Comparison of ENCODE assay signal across 1 cellular context in the genomic region with DNA sequence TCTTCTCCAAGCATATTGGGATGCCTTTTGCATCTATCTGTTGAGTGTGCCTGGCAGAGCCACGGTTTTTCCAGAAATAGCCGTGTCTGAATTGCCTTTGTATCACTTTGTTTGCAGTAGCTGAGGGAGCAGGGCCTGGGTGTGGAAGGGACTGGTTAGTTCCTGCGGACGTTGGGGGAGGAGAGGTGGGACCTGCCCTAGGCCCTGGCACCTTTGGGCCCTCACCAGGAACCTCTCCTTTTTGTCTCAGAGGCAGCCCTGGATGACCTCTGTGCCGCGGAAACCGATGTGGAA.
TF ChIP-seq lines count a peak whose summit lies in the region.

No MANE protein-coding gene starts in this region.

TF ChIP-seq in H1, 55 proteins besides CTCF, POLR2A, EP300 and RAD21:
- no peak for TF ChIP-seq PHF8 (conservative IDR thresholded peaks at IDR 0.05; ENCODE audit: low read depth, low read length)
- TF ChIP-seq, protein P1, sequence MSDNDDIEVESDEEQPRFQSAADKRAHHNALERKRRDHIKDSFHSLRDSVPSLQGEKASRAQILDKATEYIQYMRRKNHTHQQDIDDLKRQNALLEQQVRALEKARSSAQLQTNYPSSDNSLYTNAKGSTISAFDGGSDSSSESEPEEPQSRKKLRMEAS (IDR thresholded peaks at IDR 0.05) = no peak
- TF ChIP-seq KDM4A (IDR thresholded peaks at IDR 0.05; ENCODE audit: low read depth, low read length, severe bottlenecking) = no peak
- TF ChIP-seq ASH2L (IDR thresholded peaks at IDR 0.05; ENCODE audit: low read length) = no peak
- TF ChIP-seq EGR1 (IDR thresholded peaks at IDR 0.05; ENCODE audit: borderline replicate concordance, low read depth, low read length) = no peak
- TF ChIP-seq CEBPB (IDR thresholded peaks at IDR 0.05; ENCODE audit: low read depth, low read length) = no peak
- no peak for TF ChIP-seq RNF2 (IDR thresholded peaks at IDR 0.05; ENCODE audit: borderline replicate concordance, low read depth, low read length, missing control alignments, poor library complexity, severe bottlenecking)
- TF ChIP-seq CHD1 (IDR thresholded peaks at IDR 0.05; ENCODE audit: low read depth, low read length) = no peak
